15 cellular contexts compared by ENCODE assay signal in the genomic region with DNA sequence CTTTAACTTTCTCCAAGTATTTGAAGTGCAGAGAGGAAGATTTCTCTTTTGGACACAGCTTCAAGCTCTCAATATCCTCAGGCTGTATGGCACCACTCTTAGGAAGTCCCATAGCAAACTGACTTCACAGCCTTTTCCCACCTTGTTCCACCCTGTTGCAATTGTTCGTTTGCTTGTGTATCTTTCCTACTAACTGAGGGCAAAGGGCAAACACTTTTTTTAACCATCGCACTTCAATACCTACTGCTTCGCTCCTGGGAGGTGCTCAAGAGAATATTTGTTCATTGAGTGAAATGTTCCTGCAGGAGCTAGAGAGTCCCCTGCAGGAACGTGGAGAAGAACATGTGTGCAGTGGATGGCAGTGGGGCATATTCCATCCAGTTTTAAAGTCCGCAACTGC.
DNase-seq lines count a peak whose midpoint lies in the region; ATAC-seq, FAIRE-seq and TF ChIP-seq lines count a peak whose summit lies in the region.
"Had no signal": no experiment of that assay in that cellular context is flagged by ENCODE, and none has a peak within 500 bp of the region (broad histone marks: within the 10 kb centered on the region; RNA-seq: fewer than 3 reads in every experiment).

No MANE protein-coding gene starts in this region.

- peaks cover 64% of the 10 kb centered on the region for H3K4me1 Mint-ChIP-seq in brain
- H3K4me1 Mint-ChIP-seq: CD4-positive, alpha-beta memory T cell had no signal

- peak overlapping the region in 4 of 5 experiments; percentile 20 to 50 (median 32) for H3K27ac Mint-ChIP-seq in brain
- H3K27ac Mint-ChIP-seq: CD4-positive, alpha-beta memory T cell had no signal

- no peaks in the 10 kb centered on the region for H3K9me3 ChIP-seq in small intestine (ENCODE audit: control insufficient read depth, low read depth)
- H3K9me3 ChIP-seq in suprapubic skin, result no peaks in the 10 kb centered on the region

- peaks cover 4% of the 10 kb centered on the region for H3K27me3 Mint-ChIP-seq in brain
- H3K27me3 Mint-ChIP-seq: CD4-positive, alpha-beta memory T cell had no signal

- no peaks in the 10 kb centered on the region for H3K27me3 ChIP-seq in small intestine (ENCODE audit: control insufficient read depth in 2 of 2, insufficient read depth in 2 of 2, low read length in 2 of 2)
- no peaks in the 10 kb centered on the region for H3K27me3 ChIP-seq in suprapubic skin

- TF ChIP-seq EP300 in suprapubic skin (IDR thresholded peaks at IDR 0.05), result no peak

- TF ChIP-seq CTCF in brain (conservative IDR thresholded peaks at IDR 0.05) (no peak), suprapubic skin (IDR thresholded peaks at IDR 0.05) (no peak)

- no peaks in the 10 kb centered on the region for H3K36me3 Mint-ChIP-seq in brain
- H3K36me3 Mint-ChIP-seq: CD4-positive, alpha-beta memory T cell had no signal

- DNase-seq in GM12891 (ENCODE audit: insufficient read length, low spot score), result no peak
- no peak for DNase-seq in left lobe of liver (ENCODE audit: low spot score)
- peak; percentile 3 for DNase-seq in small intestine
- no peak for DNase-seq in suprapubic skin (ENCODE audit: low spot score in 2 of 2)
- no peak for DNase-seq in NCI-H82 (lab: John Stamatoyannopoulos, UW)
- DNase-seq: C1 segment of cervical spinal cord; Calu3; CD4-positive, alpha-beta memory T cell; DND-41; GM23248; H7 had no signal

- no peak overlapping the region for H3K27ac ChIP-seq in small intestine (ENCODE audit: low read depth in 1 of 2, low read length in 1 of 2)
- no peak overlapping the region for H3K27ac ChIP-seq in suprapubic skin
- H3K27ac ChIP-seq: GM23248 had no signal

- no peak overlapping the region for H3K4me3 Mint-ChIP-seq in brain
- H3K4me3 Mint-ChIP-seq: CD4-positive, alpha-beta memory T cell had no signal

- no peak for TF ChIP-seq POLR2A in GM12891 (IDR thresholded peaks at IDR 0.05; ENCODE audit: low read depth, low read length)
- no peak for TF ChIP-seq POLR2A in suprapubic skin (IDR thresholded peaks at IDR 0.05)

- peaks cover 0 to 16% (median 3%) of the 10 kb centered on the region in 5 experiments for H3K9me3 Mint-ChIP-seq in brain

- H3K4me1 ChIP-seq in small intestine (ENCODE audit: control insufficient read depth in 2 of 2, insufficient read depth in 1 of 2, low read depth in 1 of 2, low read length in 1 of 2), result no peaks in the 10 kb centered on the region
- peaks cover 2% of the 10 kb centered on the region for H3K4me1 ChIP-seq in suprapubic skin

- H3K4me3 ChIP-seq in small intestine (ENCODE audit: low read depth in 1 of 2, low read length in 2 of 2) (no peak overlapping the region), suprapubic skin (no peak overlapping the region)
- H3K4me3 ChIP-seq: GM23248 had no signal

- peak; percentile 78 for ATAC-seq in left lobe of liver
- ATAC-seq: HCT116 had no signal

- WGBS in small intestine, 3 donors, result 31 to 65% (median 42%) methylated on average over 5 of the region's 5 CpGs
- 74% methylated on average over 5 of the region's 5 CpGs for WGBS in suprapubic skin

- FAIRE-seq in GM12891 (lab: Jason Lieb, UNC) (peak; percentile 41), small intestine (lab: Jason Lieb, UNC) (no peak)
- FAIRE-seq: G401.6, GM19239 had no signal

- no peaks in the 10 kb centered on the region for H3K36me3 ChIP-seq in small intestine (ENCODE audit: control insufficient read depth in 2 of 2, insufficient read depth in 2 of 2, low read length in 2 of 2)
- H3K36me3 ChIP-seq in suprapubic skin, result no peaks in the 10 kb centered on the region

TF ChIP-seq in GM12891, 5 proteins besides CTCF, POLR2A, EP300 and RAD21:
- no peak for TF ChIP-seq POU2F2 (IDR thresholded peaks at IDR 0.05; ENCODE audit: low read depth, low read length)
- TF ChIP-seq POLR2AphosphoS5 (IDR thresholded peaks at IDR 0.05; ENCODE audit: low read depth, low read length), result no peak
- TF ChIP-seq SPI1 (IDR thresholded peaks at IDR 0.05; ENCODE audit: low read depth, low read length), result no peak
- no peak for TF ChIP-seq PAX5 (IDR thresholded peaks at IDR 0.05; ENCODE audit: insufficient read depth, low read length, severe bottlenecking)
- no peak for TF ChIP-seq TAF1 (IDR thresholded peaks at IDR 0.05; ENCODE audit: low read depth, low read length)
